Comparison of ENCODE assay signal across 8 cellular contexts in the genomic region with DNA sequence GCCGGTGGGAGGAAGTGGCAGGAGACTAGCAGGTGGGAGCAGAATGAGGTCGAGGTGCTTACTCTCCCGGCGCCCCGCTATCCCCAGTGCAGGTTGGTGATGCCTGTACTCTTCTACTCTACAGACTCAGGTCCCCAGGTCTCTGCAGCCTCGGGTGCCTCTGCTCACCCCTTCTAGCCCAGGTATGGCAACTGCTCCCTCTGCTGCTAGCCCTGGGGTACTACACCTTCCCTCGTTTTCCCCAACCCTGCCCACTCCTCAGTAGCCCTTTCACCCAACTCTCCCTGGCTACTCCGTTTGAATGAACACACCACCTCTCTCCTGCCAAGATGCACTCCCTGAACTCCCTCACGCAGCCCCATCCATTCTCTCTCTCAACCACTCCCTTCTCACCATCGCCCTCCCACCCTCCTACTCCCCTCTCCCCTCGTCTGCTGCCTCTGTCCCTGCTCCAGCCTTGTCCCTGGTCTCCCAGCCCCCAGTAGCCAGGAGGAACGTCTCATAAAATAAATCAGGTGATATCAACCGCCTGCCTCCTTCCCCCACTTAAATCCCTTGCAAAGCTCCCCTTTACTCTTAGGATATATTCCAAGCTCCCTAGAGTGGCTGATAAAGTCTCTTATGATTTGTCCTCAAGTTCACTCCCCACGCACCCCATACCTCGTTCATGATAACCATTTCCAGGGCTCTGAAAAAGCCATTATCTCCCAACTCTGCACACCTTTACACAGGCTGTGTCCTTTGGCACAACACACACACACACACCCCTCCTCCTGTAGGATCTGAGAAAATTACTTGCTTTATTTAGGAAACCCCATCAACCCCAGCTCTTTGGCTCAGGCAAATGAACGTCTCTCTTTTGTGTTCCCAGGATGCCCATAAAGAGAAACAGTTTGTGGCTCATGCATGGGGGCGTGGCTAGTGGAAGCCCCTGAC. TPM values are rescaled to one million over a fixed set of nuclear protein-coding genes. Genes with fewer than 3 reads are reported as not detected.
A peak's percentile ranks its signal among the peaks of the same experiment; 100 is the strongest.
DNase-seq lines count a peak whose midpoint lies in the region; ATAC-seq and TF ChIP-seq lines count a peak whose summit lies in the region.

No MANE protein-coding gene starts in this region.

- H3K4me3 ChIP-seq in AG09309 (ENCODE audit: control insufficient read depth, low read depth, low read length), result peak overlapping the region; percentile 13

- no peak overlapping the region for H3K27ac Mint-ChIP-seq in chondrocyte (ENCODE audit: unreplicated experiment)

- DNase-seq in AG09309 (ENCODE audit: low read depth), result no peak
- peak; percentile 47 for DNase-seq in NCI-H2171 (lab: John Stamatoyannopoulos, UW)
- peak; percentile 76 for DNase-seq in activated CD4-positive, CD25-positive, alpha-beta regulatory T cell treated with anti-CD3 and anti-CD28 coated beads, Interleukin-2, amount 50 U/mL, for 72 hours
- DNase-seq in chondrocyte (ENCODE audit: low spot score), result no peak
- no peak for DNase-seq in left lobe of liver (ENCODE audit: low spot score)
- DNase-seq in stimulated activated CD4-positive, alpha-beta T cell treated with anti-CD3 and anti-CD28 coated beads, Interleukin-4, amount 100 ng/mL, for 4 hours, result peak; percentile 63 to 66
- DNase-seq in DMS114 treated with DMSO at 0.1 percent for 48 hours (lab: John Stamatoyannopoulos, UW; ENCODE audit: unreplicated experiment), result no peak

- TF ChIP-seq CTCF in AG09309 (IDR thresholded peaks at IDR 0.05; ENCODE audit: control insufficient read depth, insufficient read depth, low read depth, low read length, missing control alignments) (peak; percentile 91), chondrocyte (IDR thresholded peaks at IDR 0.05) (peak; percentile 88)

- H3K27me3 Mint-ChIP-seq in chondrocyte (ENCODE audit: low read depth), result peaks cover 6% of the 10 kb centered on the region

- ATAC-seq in GM21381 (IDR thresholded peaks at IDR 0.05; ENCODE audit: unreplicated experiment), result peak; percentile 48
- ATAC-seq in left lobe of liver, result peak; percentile 89

- H3K4me3 Mint-ChIP-seq in chondrocyte (ENCODE audit: unreplicated experiment), result no peak overlapping the region

- no peaks in the 10 kb centered on the region for H3K36me3 Mint-ChIP-seq in chondrocyte (ENCODE audit: low read depth)

- no peaks in the 10 kb centered on the region for H3K9me3 Mint-ChIP-seq in chondrocyte (ENCODE audit: low read depth)

- peaks cover 10% of the 10 kb centered on the region for H3K4me1 Mint-ChIP-seq in chondrocyte (ENCODE audit: low read depth)

RNA-seq across cellular contexts. Expression of gene MEIS3, which starts 8.2 kb away (rescaled TPM):
- total RNA-seq in chondrocyte (79.5 to 83.4 TPM (median 82.2 TPM) in 3 replicates), left lobe of liver (1.0 TPM)

RNA-seq across cellular contexts. Expression of gene SLC8A2, which starts 44.2 kb away (rescaled TPM):
- total RNA-seq in chondrocyte, result 0.27 to 0.42 TPM (median 0.31 TPM) in 3 replicates
- total RNA-seq in left lobe of liver, result 0.10 TPM

RNA-seq across cellular contexts. Expression of gene KPTN, which starts 56.5 kb away (rescaled TPM):
- total RNA-seq in chondrocyte (9.1 to 12.0 TPM (median 9.7 TPM) in 3 replicates), left lobe of liver (6.6 TPM)

Comparison
In these comparisons a context has a peak if more than half of its experiments do, and no peak if none do; other contexts are left out.
1. DNase-seq: peak in NCI-H2171 (single experiment), activated CD4-positive, CD25-positive, alpha-beta regulatory T cell treated with anti-CD3 and anti-CD28 coated beads, Interleukin-2, amount 50 U/mL, for 72 hours (single experiment) and stimulated activated CD4-positive, alpha-beta T cell treated with anti-CD3 and anti-CD28 coated beads, Interleukin-4, amount 100 ng/mL, for 4 hours (2 of 2); none in AG09309 (single experiment), chondrocyte (single experiment), left lobe of liver (single experiment) and DMS114 treated with DMSO at 0.1 percent for 48 hours (single experiment).
2. RNA of gene MEIS3, which starts 8.2 kb away (total RNA-seq): 79.5 to 83.4 TPM in chondrocyte; 1.0 TPM in left lobe of liver (single experiment); every median in the first group is over 10 times any median in the second.